Comparison of ENCODE assay signal across 10 cellular contexts in genomic region chr7:155665957-155666287, GRCh38. TPM values are rescaled to one million over a fixed set of nuclear protein-coding genes. Genes with fewer than 3 reads are reported as not detected.
A peak's percentile ranks its signal among the peaks of the same experiment; 100 is the strongest.
DNase-seq lines count a peak whose midpoint lies in the region; ATAC-seq and TF ChIP-seq lines count a peak whose summit lies in the region.
"Had no signal": no experiment of that assay in that cellular context is flagged by ENCODE, and none has a peak within 500 bp of the region (broad histone marks: within the 10 kb centered on the region; RNA-seq: fewer than 3 reads in every experiment).

No MANE protein-coding gene starts in this region.

- H2BK120ac ChIP-seq in neuronal stem cell (ENCODE audit: low read depth, low read length): no peak overlapping the region

- peak overlapping the region; percentile 2 for H3K4me3 Mint-ChIP-seq in activated T-cell treated with anti-CD3 and anti-CD28 coated beads, Interleukin-2, amount 50 U/mL, for 24 hours
- no peak overlapping the region for H3K4me3 Mint-ChIP-seq in stimulated activated naive CD8-positive, alpha-beta T cell treated with anti-CD3 and anti-CD28 coated beads, Interleukin-15, Interleukin-2, amounts not matched to agents 100 ng/mL and 50 ng/mL, for 24 hours
- H3K4me3 Mint-ChIP-seq: activated CD4-positive, alpha-beta memory T cell treated with anti-CD3 and anti-CD28 coated beads for 36 hours had no signal

- H3K4me1 ChIP-seq in neuronal stem cell (ENCODE audit: control insufficient read depth in 2 of 2, insufficient read depth in 1 of 2, low read depth in 1 of 2, low read length in 2 of 2): no peaks in the 10 kb centered on the region

- no peak overlapping the region for H3K4me3 ChIP-seq in fibroblast of mammary gland (ENCODE audit: control insufficient read depth, low read depth, low read length)
- no peak overlapping the region for H3K4me3 ChIP-seq in neuronal stem cell (ENCODE audit: low read length in 2 of 2)

- no peak overlapping the region for H2AFZ ChIP-seq in neuronal stem cell (ENCODE audit: low read length)

- no peak overlapping the region for H2AK5ac ChIP-seq in neuronal stem cell (ENCODE audit: low read depth, low read length)

- TF ChIP-seq CTCF in fibroblast of mammary gland (conservative IDR thresholded peaks at IDR 0.05; ENCODE audit: control insufficient read depth, insufficient read depth, low read depth, low read length): no peak

- no peak overlapping the region for H3K23ac ChIP-seq in neuronal stem cell (ENCODE audit: low read depth, low read length, poor library complexity)

- peaks cover 0 to 10% of the 10 kb centered on the region in 2 donors for H3K9me3 ChIP-seq in neuronal stem cell (replicated peaks in 1 of 2; ENCODE audit: control insufficient read depth in 2 of 2, insufficient read depth in 1 of 2, low read depth in 1 of 2, low read length in 2 of 2)

- peaks cover 0 to 54% of the 10 kb centered on the region in 2 donors for H3K36me3 ChIP-seq in neuronal stem cell (replicated peaks in 1 of 2; ENCODE audit: control insufficient read depth in 2 of 2, insufficient read depth in 2 of 2, low read length in 2 of 2)

- WGBS in neuronal stem cell (ENCODE audit: extremely low coverage in 2 of 2, insufficient read length in 2 of 2, insufficient replicate concordance in 1 of 2), 2 donors: no CpG with 5 or more reads among the region's 3 CpGs

- no peak overlapping the region for H2BK5ac ChIP-seq in neuronal stem cell (ENCODE audit: low read length)

- ATAC-seq in GM19452 (IDR thresholded peaks at IDR 0.05; ENCODE audit: unreplicated experiment): no peak

- H2BK12ac ChIP-seq in neuronal stem cell (ENCODE audit: low read length): no peak overlapping the region

- H3K36me3 Mint-ChIP-seq in activated T-cell treated with anti-CD3 and anti-CD28 coated beads, Interleukin-2, amount 50 U/mL, for 24 hours (ENCODE audit: low read depth): peaks cover 69% of the 10 kb centered on the region
- peaks cover 33% of the 10 kb centered on the region for H3K36me3 Mint-ChIP-seq in stimulated activated naive CD8-positive, alpha-beta T cell treated with anti-CD3 and anti-CD28 coated beads, Interleukin-15, Interleukin-2, amounts not matched to agents 100 ng/mL and 50 ng/mL, for 24 hours (ENCODE audit: low read depth)

- H3K4me1 Mint-ChIP-seq in activated T-cell treated with anti-CD3 and anti-CD28 coated beads, Interleukin-2, amount 50 U/mL, for 24 hours (ENCODE audit: low read depth): peaks cover 86% of the 10 kb centered on the region
- H3K4me1 Mint-ChIP-seq in stimulated activated naive CD8-positive, alpha-beta T cell treated with anti-CD3 and anti-CD28 coated beads, Interleukin-15, Interleukin-2, amounts not matched to agents 100 ng/mL and 50 ng/mL, for 24 hours (ENCODE audit: low read depth): peaks cover 86% of the 10 kb centered on the region

- no peak for DNase-seq in activated T-cell treated with anti-CD3 and anti-CD28 coated beads, Interleukin-2, amount 50 U/mL, for 24 hours
- DNase-seq in activated T-cell treated with anti-CD3 and anti-CD28 coated beads for 4 hours: no peak
- peak; percentile 49 for DNase-seq in SIG-M5 treated with dmso at 0.1 percent for 504 hours (lab: John Stamatoyannopoulos, UW; ENCODE audit: unreplicated experiment)
- peak; percentile 92 for DNase-seq in fibroblast of mammary gland (ENCODE audit: low read depth)
- no peak for DNase-seq in neuronal stem cell (ENCODE audit: low spot score)
- DNase-seq in iPS-NIHi7 (ENCODE audit: extremely low spot score): no peak
- DNase-seq: activated CD4-positive, alpha-beta memory T cell treated with anti-CD3 and anti-CD28 coated beads for 36 hours; NCI-H446 treated with DMSO at 0.1 percent for 48 hours had no signal

- no peaks in the 10 kb centered on the region for H3K27me3 ChIP-seq in neuronal stem cell (ENCODE audit: control insufficient read depth in 3 of 3, insufficient read depth in 3 of 3, low read depth in 1 of 3, low read length in 3 of 3)

- H3K9ac ChIP-seq in neuronal stem cell (ENCODE audit: low read depth, low read length, poor library complexity): no peak overlapping the region

- H4K91ac ChIP-seq in neuronal stem cell (ENCODE audit: low read depth, low read length, poor library complexity): no peak overlapping the region

- H2BK15ac ChIP-seq in neuronal stem cell (ENCODE audit: low read length): no peak overlapping the region

- peak overlapping the region; percentile 89 for H3K27ac Mint-ChIP-seq in activated T-cell treated with anti-CD3 and anti-CD28 coated beads, Interleukin-2, amount 50 U/mL, for 24 hours
- peak overlapping the region; percentile 43 for H3K27ac Mint-ChIP-seq in stimulated activated naive CD8-positive, alpha-beta T cell treated with anti-CD3 and anti-CD28 coated beads, Interleukin-15, Interleukin-2, amounts not matched to agents 100 ng/mL and 50 ng/mL, for 24 hours

- H4K8ac ChIP-seq in neuronal stem cell (ENCODE audit: low read depth, low read length): no peak overlapping the region

- H3K27ac ChIP-seq in neuronal stem cell (replicated peaks; ENCODE audit: low read length): no peak overlapping the region

- H3K4me2 ChIP-seq in neuronal stem cell (ENCODE audit: insufficient read depth, low read length, poor library complexity, severe bottlenecking): no peak overlapping the region

- H3K79me1 ChIP-seq in neuronal stem cell (ENCODE audit: low read depth, low read length): peaks cover 8% of the 10 kb centered on the region

- no peak overlapping the region for H3K14ac ChIP-seq in neuronal stem cell (ENCODE audit: low read length)

- H3K18ac ChIP-seq in neuronal stem cell (ENCODE audit: low read length): no peak overlapping the region

- H3K9me3 Mint-ChIP-seq in activated T-cell treated with anti-CD3 and anti-CD28 coated beads, Interleukin-2, amount 50 U/mL, for 24 hours: no peaks in the 10 kb centered on the region
- no peaks in the 10 kb centered on the region for H3K9me3 Mint-ChIP-seq in stimulated activated naive CD8-positive, alpha-beta T cell treated with anti-CD3 and anti-CD28 coated beads, Interleukin-15, Interleukin-2, amounts not matched to agents 100 ng/mL and 50 ng/mL, for 24 hours
- H3K9me3 Mint-ChIP-seq: activated CD4-positive, alpha-beta memory T cell treated with anti-CD3 and anti-CD28 coated beads for 36 hours had no signal

- no peak overlapping the region for H3K4ac ChIP-seq in neuronal stem cell (ENCODE audit: low read length)

- no peaks in the 10 kb centered on the region for H3K27me3 Mint-ChIP-seq in activated T-cell treated with anti-CD3 and anti-CD28 coated beads, Interleukin-2, amount 50 U/mL, for 24 hours
- H3K27me3 Mint-ChIP-seq in stimulated activated naive CD8-positive, alpha-beta T cell treated with anti-CD3 and anti-CD28 coated beads, Interleukin-15, Interleukin-2, amounts not matched to agents 100 ng/mL and 50 ng/mL, for 24 hours: no peaks in the 10 kb centered on the region
- H3K27me3 Mint-ChIP-seq: activated CD4-positive, alpha-beta memory T cell treated with anti-CD3 and anti-CD28 coated beads for 36 hours had no signal

RNA-seq across cellular contexts. Expression of gene RBM33, which starts 21.5 kb away (rescaled TPM):
- polyA plus RNA-seq in neuronal stem cell (2013, experiment 1 of 2): 39.8 TPM
- 40.0 TPM for polyA plus RNA-seq in neuronal stem cell (2013, experiment 2 of 2)

Comparison
In these comparisons a context has a peak if more than half of its experiments do, and no peak if none do; other contexts are left out.
1. DNase-seq: peak in SIG-M5 treated with dmso at 0.1 percent for 504 hours (single experiment) and fibroblast of mammary gland (single experiment); none in activated T-cell treated with anti-CD3 and anti-CD28 coated beads, Interleukin-2, amount 50 U/mL, for 24 hours (single experiment), activated T-cell treated with anti-CD3 and anti-CD28 coated beads for 4 hours (single experiment), neuronal stem cell (single experiment) and iPS-NIHi7 (single experiment).